In genomic region chr4:43348591-43348990, GRCh38 we compare ENCODE assay signal across 30 cellular contexts.
"Had no signal": no experiment of that assay in that cellular context is flagged by ENCODE, and none has a peak within 500 bp of the region (broad histone marks: within the 10 kb centered on the region; RNA-seq: fewer than 3 reads in every experiment).

No MANE protein-coding gene starts in this region.

- H3K4me1 ChIP-seq: ascending aorta had no signal

- H3K9me3 ChIP-seq: ascending aorta had no signal

- H3K27ac ChIP-seq: ascending aorta, VCaP had no signal

- FAIRE-seq: colon, TTC549 had no signal

- ATAC-seq: activated CD8-positive, alpha-beta T cell treated with anti-CD3 and anti-CD28 coated beads for 36 hours; activated naive CD4-positive, alpha-beta T cell treated with anti-CD3 and anti-CD28 coated beads, Interleukin-2, amount 50 U/mL, for 72 hours; activated T-cell treated with anti-CD3 and anti-CD28 coated beads, Interleukin-2, amount 50 U/mL, for 4 hours; activated T-cell treated with anti-CD3 and anti-CD28 coated beads, Interleukin-2, amount 50 U/mL, for 72 hours; activated T-helper 17 cell treated with anti-CD3 and anti-CD28 coated beads, Interleukin-2, amount 50 U/mL, for 72 hours had no signal

- H3K36me3 ChIP-seq: ascending aorta had no signal

- H3K27me3 ChIP-seq: ascending aorta had no signal

- H3K4me3 ChIP-seq: ascending aorta had no signal

- DNase-seq: activated B cell treated with CpG ODN at 0.5 μM for 24 hours; activated CD4-positive, alpha-beta memory T cell treated with anti-CD3 and anti-CD28 coated beads for 36 hours; activated CD4-positive, alpha-beta T cell treated with anti-CD3 and anti-CD28 coated beads for 4 hours; activated CD4-positive, alpha-beta T cell treated with anti-CD3 and anti-CD28 coated beads, Interleukin-2, amount 10 ng/mL, durations not matched to agents 24 days and 14 days; activated CD4-positive, alpha-beta T cell treated with anti-CD3 and anti-CD28 coated beads, Interleukin-2, amount 50 U/mL, for 1 hour; activated CD4-positive, alpha-beta T cell treated with anti-CD3 and anti-CD28 coated beads, Interleukin-2, amount 50 U/mL, for 4 hours; activated CD4-positive, CD25-positive, alpha-beta regulatory T cell treated with anti-CD3 and anti-CD28 coated beads, Interleukin-2, amount 50 U/mL, for 72 hours; activated CD8-positive, alpha-beta memory T cell treated with anti-CD3 and anti-CD28 coated beads, Interleukin-2, amount 50 U/mL, for 4 hours; activated CD8-positive, alpha-beta T cell treated with anti-CD3 and anti-CD28 coated beads for 36 hours; activated effector memory CD4-positive, alpha-beta T cell treated with anti-CD3 and anti-CD28 coated beads, Interleukin-2, amount 50 U/mL, for 16 hours; activated gamma-delta T cell treated with Interleukin-2 at 50 U/mL for 16 hours; activated naive CD4-positive, alpha-beta T cell; activated naive CD4-positive, alpha-beta T cell treated with anti-CD3 and anti-CD28 coated beads for 36 hours; activated naive CD4-positive, alpha-beta T cell treated with anti-CD3 and anti-CD28 coated beads, Interleukin-2, amount 50 U/mL, for 16 hours; activated naive CD8-positive, alpha-beta T cell treated with anti-CD3 and anti-CD28 coated beads for 36 hours; activated T-cell treated with anti-CD3 and anti-CD28 coated beads for 4 hours; activated T-cell treated with anti-CD3 and anti-CD28 coated beads, Interleukin-2, amount 50 U/mL, for 1 hour; activated T-cell treated with anti-CD3 and anti-CD28 coated beads, Interleukin-2, amount 50 U/mL, for 4 hours; activated T-cell treated with anti-CD3 and anti-CD28 coated beads, Interleukin-2, amount 50 U/mL, for 72 hours; amygdala; anterior cingulate cortex; central memory CD4-positive, alpha-beta T cell; T-helper 2 cell; T-helper 9 cell had no signal
